11 cellular contexts compared by ENCODE assay signal in the genomic region with DNA sequence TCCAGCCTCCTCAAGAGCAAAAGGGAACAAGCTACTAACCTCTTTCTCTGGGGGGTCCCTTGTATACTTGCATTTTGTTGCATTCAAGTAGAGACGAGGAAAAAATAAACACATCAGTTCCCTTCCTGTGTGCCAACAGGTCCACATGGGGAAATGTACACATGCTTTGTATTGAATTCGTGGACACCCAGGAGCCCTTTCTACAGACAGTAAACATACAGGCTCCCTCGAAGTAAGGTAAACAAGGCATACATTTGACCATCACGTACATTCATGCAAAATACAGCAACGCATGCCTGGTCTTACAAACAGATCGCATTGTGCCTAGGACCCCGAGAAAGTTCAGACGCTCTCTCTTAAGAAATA. TPM values are rescaled to one million over a fixed set of nuclear protein-coding genes. Genes with fewer than 3 reads are reported as not detected.
DNase-seq lines count a peak whose midpoint lies in the region; TF ChIP-seq lines count a peak whose summit lies in the region.
"Had no signal": no experiment of that assay in that cellular context is flagged by ENCODE, and none has a peak within 500 bp of the region (broad histone marks: within the 10 kb centered on the region; RNA-seq: fewer than 3 reads in every experiment).

No MANE protein-coding gene starts in this region.

- CTCF ChIA-PET in A673 (lab: Charles Lee): no interaction called here

- BruUV-seq in A673 (replicated peaks; lab: Mats Ljungman, UMichigan): no TSS peak

- no peak for TF ChIP-seq CTCF in HFFc6 (IDR thresholded peaks at IDR 0.05)
- no peak for TF ChIP-seq CTCF in endothelial cell (IDR thresholded peaks at IDR 0.05; ENCODE audit: unreplicated experiment)
- no peak for TF ChIP-seq CTCF in A673 (conservative IDR thresholded peaks at IDR 0.05; ENCODE audit: low read depth, low read length)

- H3K4me3 ChIP-seq in neuron (ENCODE audit: low read length) (peak overlapping the region; percentile 44), MG63 (no peak overlapping the region), A673 (ENCODE audit: low read depth, low read length, poor library complexity, severe bottlenecking) (no peak overlapping the region)

- H3K27me3 Mint-ChIP-seq in HFFc6 (ENCODE audit: insufficient read depth) (peaks cover 47% of the 10 kb centered on the region), endothelial cell (ENCODE audit: unreplicated experiment) (peaks cover 22% of the 10 kb centered on the region)

- H3K9me3 Mint-ChIP-seq in HFFc6 (no peaks in the 10 kb centered on the region; the same call in 1 of the 2 replicates), endothelial cell (ENCODE audit: unreplicated experiment) (no peaks in the 10 kb centered on the region)

- no peaks in the 10 kb centered on the region for H3K9me3 ChIP-seq in neuron (ENCODE audit: low read length)
- H3K9me3 ChIP-seq in MG63: no peaks in the 10 kb centered on the region
- H3K9me3 ChIP-seq in A673 (ENCODE audit: low read depth, low read length, poor library complexity, severe bottlenecking): no peaks in the 10 kb centered on the region

- H2AFZ ChIP-seq in neuron (ENCODE audit: low read depth, low read length): no peak overlapping the region

- H3K36me3 Mint-ChIP-seq in HFFc6 (ENCODE audit: low read depth) (no peaks in the 10 kb centered on the region), endothelial cell (ENCODE audit: low read depth, unreplicated experiment) (no peaks in the 10 kb centered on the region)

- H3K36me3 ChIP-seq in neuron (ENCODE audit: insufficient read depth, low read length): no peaks in the 10 kb centered on the region
- no peaks in the 10 kb centered on the region for H3K36me3 ChIP-seq in MG63
- H3K36me3 ChIP-seq in A673 (ENCODE audit: insufficient read depth, low read length, poor library complexity, severe bottlenecking): no peaks in the 10 kb centered on the region

- H3K4me3 Mint-ChIP-seq in HFFc6 (peak overlapping the region; percentile 46; the same call in 1 of the 2 replicates), endothelial cell (ENCODE audit: unreplicated experiment) (peak overlapping the region; percentile 83)

- intact Hi-C loops in A673 (cut with micrococcal nuclease; ENCODE audit: unreplicated experiment): no loop called here

- POLR2A ChIA-PET in A673 (lab: Charles Lee; ENCODE audit: low non-redundant PET): no interaction called here

- H3K27ac ChIP-seq in A673 (ENCODE audit: low read depth, low read length, poor library complexity, severe bottlenecking): no peak overlapping the region
- H3K27ac ChIP-seq: 22Rv1, KMS-11 had no signal

- H3K4me1 Mint-ChIP-seq in HFFc6 (ENCODE audit: low read depth) (peaks cover 10% of the 10 kb centered on the region; the same call in 1 of the 2 replicates), endothelial cell (ENCODE audit: unreplicated experiment) (peaks cover 8% of the 10 kb centered on the region)

- DNase-seq in DMS 273 (lab: John Stamatoyannopoulos, UW; ENCODE audit: unreplicated experiment) (peak; percentile 34), DMS 273 treated with DMSO at 0.1 percent for 48 hours (lab: John Stamatoyannopoulos, UW) (no peak), HFFc6 (no peak), endothelial cell (ENCODE audit: low spot score) (no peak), SKM-1 treated with dmso at 0.1 percent for 144 hours (lab: John Stamatoyannopoulos, UW; ENCODE audit: unreplicated experiment) (no peak), MG63 (no peak), A673 (ENCODE audit: low spot score) (no peak)

- H3K27ac Mint-ChIP-seq in HFFc6: no peak overlapping the region
- H3K27ac Mint-ChIP-seq in endothelial cell (ENCODE audit: unreplicated experiment): no peak overlapping the region

- H3K27me3 ChIP-seq in neuron (ENCODE audit: insufficient read depth, low read length) (peaks cover 71% of the 10 kb centered on the region), MG63 (peaks cover 27% of the 10 kb centered on the region), A673 (replicated peaks; ENCODE audit: insufficient read depth, low read depth, low read length, poor library complexity) (peaks cover 65% of the 10 kb centered on the region)

- peaks cover 15% of the 10 kb centered on the region for H3K4me1 ChIP-seq in neuron (ENCODE audit: insufficient read depth, low read length)
- peaks cover 19% of the 10 kb centered on the region for H3K4me1 ChIP-seq in A673 (ENCODE audit: insufficient read depth, low read length, poor library complexity, severe bottlenecking)

RNA-seq across cellular contexts. Expression of gene KCND3, which starts 1.1 kb away (rescaled TPM):
- under 1 TPM; 0.09 to 0.47 (median 0.12) TPM for total RNA-seq in HFFc6 (2021; fragmentation: NEBNext Ultra II Directional; extraction: Animal tissue kit (Norgen Biotek cat#: 25700))
- total RNA-seq in endothelial cell (ENCODE audit: unreplicated experiment): 0.15 TPM
- 0.07 and 0.10 TPM in 2 replicates for total RNA-seq in MG63 (2014; rRNA removed; shearing (Covaris generic); ENCODE audit: low replicate concordance)
- total RNA-seq in A673 (2021): not detected in 2 replicates
- total RNA-seq: T-helper 1 cell treated with Interleukin-12 subunit alpha and Interleukin-12 subunit beta and Interleukin-4 antibody, amounts not matched to agents 30 ng/mL and 1 ng/mL, for 36 hours had no signal
